ENCODE assay signal across 8 cellular contexts in genomic region chr11:17734986-17735822, GRCh38. TPM values are rescaled to one million over a fixed set of nuclear protein-coding genes. Genes with fewer than 3 reads are reported as not detected.
DNase-seq lines count a peak whose midpoint lies in the region; ATAC-seq and TF ChIP-seq lines count a peak whose summit lies in the region.

No MANE protein-coding gene starts in this region.

- H3K9me3 ChIP-seq in parathyroid adenoma (ENCODE audit: control insufficient read depth, low read length): no peaks in the 10 kb centered on the region

- no peaks in the 10 kb centered on the region for H3K4me1 ChIP-seq in parathyroid adenoma

- intact Hi-C loops in Right ventricle myocardium inferior (cut with DNase I): loop anchor here (10.0 kb wide), 1 partner anchor 110 kb away; no protein-coding TSS in a partner anchor

- peak; percentile 78 for ATAC-seq in Right ventricle myocardium inferior
- no peak for ATAC-seq in GM19452 (IDR thresholded peaks at IDR 0.05; ENCODE audit: unreplicated experiment)
- ATAC-seq in GM18858 (IDR thresholded peaks at IDR 0.05; ENCODE audit: unreplicated experiment): no peak

- DNase-seq in activated CD8-positive, alpha-beta memory T cell treated with anti-CD3 and anti-CD28 coated beads for 24 hours: peak; percentile 69
- DNase-seq in activated CD8-positive, alpha-beta memory T cell treated with anti-CD3 and anti-CD28 coated beads, Interleukin-2, amount 50 U/mL, for 4 hours: no peak
- DNase-seq in NCI-H1105 treated with DMSO at 0.1 percent for 48 hours (lab: John Stamatoyannopoulos, UW) (peak; percentile 38), Right ventricle myocardium inferior (ENCODE audit: missing footprints) (peak; percentile 80)
- peak; percentile 70 for DNase-seq in activated naive CD4-positive, alpha-beta T cell treated with anti-CD3 and anti-CD28 coated beads, Interleukin-2, amount 10 ng/mL, durations not matched to agents 7 days and 5 days

- peak overlapping the region; percentile 68 for H2AFZ ChIP-seq in parathyroid adenoma

- no peaks in the 10 kb centered on the region for H3K79me2 ChIP-seq in parathyroid adenoma

- peak overlapping the region; percentile 64 for H3K27ac ChIP-seq in parathyroid adenoma

- no peaks in the 10 kb centered on the region for H3K9me3 Mint-ChIP-seq in activated naive CD4-positive, alpha-beta T cell treated with anti-CD3 and anti-CD28 coated beads, Interleukin-2, amount 10 ng/mL, durations not matched to agents 7 days and 5 days

- no peak overlapping the region for H3K4me3 Mint-ChIP-seq in activated naive CD4-positive, alpha-beta T cell treated with anti-CD3 and anti-CD28 coated beads, Interleukin-2, amount 10 ng/mL, durations not matched to agents 7 days and 5 days

- no peak overlapping the region for H3K27ac Mint-ChIP-seq in activated naive CD4-positive, alpha-beta T cell treated with anti-CD3 and anti-CD28 coated beads, Interleukin-2, amount 10 ng/mL, durations not matched to agents 7 days and 5 days

- H3K4me3 ChIP-seq in parathyroid adenoma (ENCODE audit: low read depth, low read length): no peak overlapping the region

- no peak overlapping the region for H3K9ac ChIP-seq in parathyroid adenoma

- H3K36me3 Mint-ChIP-seq in activated naive CD4-positive, alpha-beta T cell treated with anti-CD3 and anti-CD28 coated beads, Interleukin-2, amount 10 ng/mL, durations not matched to agents 7 days and 5 days: no peaks in the 10 kb centered on the region

- peak overlapping the region; percentile 38 for H3K4me2 ChIP-seq in parathyroid adenoma (ENCODE audit: low read length)

- no peaks in the 10 kb centered on the region for H3K27me3 ChIP-seq in parathyroid adenoma (ENCODE audit: control insufficient read depth, insufficient read depth, low read length)

- CTCF ChIA-PET in activated naive CD4-positive, alpha-beta T cell treated with anti-CD3 and anti-CD28 coated beads, Interleukin-2, amount 10 ng/mL, durations not matched to agents 7 days and 5 days (lab: Charles Lee): interaction anchor here (1.0 kb wide), 1 partner anchor 221 kb away, joined by 4 read pairs; no protein-coding TSS in a partner anchor

- no peak for TF ChIP-seq CTCF in parathyroid adenoma (IDR thresholded peaks at IDR 0.05)

- peaks cover 38% of the 10 kb centered on the region for H3K27me3 Mint-ChIP-seq in activated naive CD4-positive, alpha-beta T cell treated with anti-CD3 and anti-CD28 coated beads, Interleukin-2, amount 10 ng/mL, durations not matched to agents 7 days and 5 days

- peaks cover 10% of the 10 kb centered on the region for H3K4me1 Mint-ChIP-seq in activated naive CD4-positive, alpha-beta T cell treated with anti-CD3 and anti-CD28 coated beads, Interleukin-2, amount 10 ng/mL, durations not matched to agents 7 days and 5 days

- no peaks in the 10 kb centered on the region for H3K36me3 ChIP-seq in parathyroid adenoma (ENCODE audit: control insufficient read depth, insufficient read depth, low read length)

RNA-seq across cellular contexts. Expression of gene KCNC1, which starts 0.6 kb away (rescaled TPM):
- not detected for total RNA-seq in Right ventricle myocardium inferior

RNA-seq across cellular contexts. Expression of gene MYOD1, which starts 15.8 kb away (rescaled TPM):
- total RNA-seq in Right ventricle myocardium inferior: 0.27 TPM
